ENCODE assay signal across 8 cellular contexts in the genomic region with DNA sequence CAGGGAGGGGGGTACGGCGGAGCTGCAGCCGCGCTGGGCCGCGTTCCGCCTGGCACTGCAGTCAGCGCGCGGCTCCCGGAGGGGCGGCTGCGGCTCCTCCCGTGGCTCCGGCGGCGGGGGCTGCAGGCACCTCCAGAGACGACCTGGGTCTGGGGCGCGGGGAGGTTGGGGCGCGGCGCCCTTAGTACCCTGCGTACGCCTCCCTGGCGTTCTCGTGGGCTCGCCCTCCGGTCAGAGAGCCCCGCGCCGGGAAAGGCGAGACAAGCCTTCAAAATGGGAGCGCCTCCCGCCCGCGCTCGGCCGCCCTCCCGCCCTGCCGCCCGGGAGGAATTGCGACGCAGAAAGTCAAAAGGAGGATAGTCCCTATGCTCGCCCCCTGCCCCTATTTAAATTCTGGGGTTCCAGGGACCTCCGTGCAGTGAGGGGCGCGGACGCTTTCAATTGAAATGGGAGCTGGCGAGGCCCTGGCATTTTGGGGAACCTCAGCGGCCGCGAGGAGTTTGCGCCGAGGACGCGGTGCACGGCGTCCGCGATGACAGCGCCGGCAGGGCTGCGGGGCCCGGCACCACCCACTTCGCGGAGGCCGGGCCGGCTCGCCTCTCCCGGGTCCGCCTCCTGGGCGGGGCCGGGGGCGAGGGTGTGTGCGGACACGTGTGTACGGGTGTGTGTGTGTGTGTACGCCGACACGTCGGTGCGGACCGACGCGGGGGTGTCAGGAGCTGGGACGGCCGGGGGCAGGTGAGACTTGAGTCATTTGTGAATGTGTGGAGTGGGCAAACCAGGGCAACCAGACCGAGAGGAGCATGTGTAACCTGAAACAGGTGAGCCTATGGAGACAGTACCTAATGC. TPM values are rescaled to one million over a fixed set of nuclear protein-coding genes. Genes with fewer than 3 reads are reported as not detected.
DNase-seq lines count a peak whose midpoint lies in the region; ATAC-seq and TF ChIP-seq lines count a peak whose summit lies in the region.

No MANE protein-coding gene starts in this region.

- no peaks in the 10 kb centered on the region for H3K27me3 ChIP-seq in left lung

- H3K36me3 Mint-ChIP-seq in activated CD4-positive, alpha-beta T cell treated with anti-CD3 and anti-CD28 coated beads, Interleukin-2, amount 10 ng/mL, durations not matched to agents 24 days and 14 days (ENCODE audit: low read depth), result peaks cover 18% of the 10 kb centered on the region

- peaks cover 35% of the 10 kb centered on the region for H3K4me1 Mint-ChIP-seq in activated CD4-positive, alpha-beta T cell treated with anti-CD3 and anti-CD28 coated beads, Interleukin-2, amount 10 ng/mL, durations not matched to agents 24 days and 14 days

- H3K4me3 ChIP-seq in coronary artery (peak overlapping the region; percentile 87), left lung (peak overlapping the region; percentile 96)

- no peaks in the 10 kb centered on the region for H3K9me3 Mint-ChIP-seq in activated CD4-positive, alpha-beta T cell treated with anti-CD3 and anti-CD28 coated beads, Interleukin-2, amount 10 ng/mL, durations not matched to agents 24 days and 14 days

- peak overlapping the region; percentile 85 for H3K27ac Mint-ChIP-seq in activated CD4-positive, alpha-beta T cell treated with anti-CD3 and anti-CD28 coated beads, Interleukin-2, amount 10 ng/mL, durations not matched to agents 24 days and 14 days

- TF ChIP-seq CTCF in coronary artery (IDR thresholded peaks at IDR 0.05) (no peak), left lung (IDR thresholded peaks at IDR 0.05) (no peak)

- H3K27me3 Mint-ChIP-seq in activated CD4-positive, alpha-beta T cell treated with anti-CD3 and anti-CD28 coated beads, Interleukin-2, amount 10 ng/mL, durations not matched to agents 24 days and 14 days, result peaks cover 14% of the 10 kb centered on the region

- intact Hi-C loops in activated CD4-positive, alpha-beta T cell treated with anti-CD3 and anti-CD28 coated beads, Interleukin-2, amount 10 ng/mL, durations not matched to agents 24 days and 14 days (cut with micrococcal nuclease), result loop anchor here (1.0 to 10.0 kb wide), 10 partner anchors 20 to 588 kb away; a partner anchor contains a TSS
- intact Hi-C loops in left lung (cut with DNase I), result no loop called here

- peak; percentile 47 for DNase-seq in SIG-M5 treated with dmso at 0.1 percent for 504 hours (lab: John Stamatoyannopoulos, UW; ENCODE audit: unreplicated experiment)
- no peak for DNase-seq in SIG-M5 (lab: John Stamatoyannopoulos, UW)
- peak; percentile 85 for DNase-seq in NCI-H2227 (lab: John Stamatoyannopoulos, UW; ENCODE audit: unreplicated experiment)
- peak; percentile 95 for DNase-seq in activated CD4-positive, alpha-beta T cell treated with anti-CD3 and anti-CD28 coated beads, Interleukin-2, amount 10 ng/mL, durations not matched to agents 24 days and 14 days
- DNase-seq in coronary artery (ENCODE audit: low spot score), result peak; percentile 84
- DNase-seq in left lung, result peak; percentile 87 to 98
- DNase-seq in stimulated activated CD4-positive, alpha-beta T cell treated with anti-CD3 and anti-CD28 coated beads, Interleukin-2, amount 100 ng/mL, for 48 hours, result peak; percentile 69 to 79

- no peaks in the 10 kb centered on the region for H3K9me3 ChIP-seq in left lung

- H3K27ac ChIP-seq in coronary artery (peak overlapping the region; percentile 91 to 92), left lung (peak overlapping the region; percentile 90 to 99)

- ATAC-seq in HG02885 (IDR thresholded peaks at IDR 0.05; ENCODE audit: poor library complexity, unreplicated experiment) (peak; percentile 86), left lung (peak; percentile 95)

- peaks cover 0 to 26% of the 10 kb centered on the region in 2 donors for H3K4me1 ChIP-seq in left lung

- peaks cover 0 to 20% of the 10 kb centered on the region in 2 donors for H3K36me3 ChIP-seq in left lung

- peak overlapping the region; percentile 90 for H3K4me3 Mint-ChIP-seq in activated CD4-positive, alpha-beta T cell treated with anti-CD3 and anti-CD28 coated beads, Interleukin-2, amount 10 ng/mL, durations not matched to agents 24 days and 14 days

RNA-seq across cellular contexts. Expression of a gene that starts 0.5 kb away (rescaled TPM):
- total RNA-seq in activated CD4-positive, alpha-beta T cell treated with anti-CD3 and anti-CD28 coated beads, Interleukin-2, amount 10 ng/mL, durations not matched to agents 24 days and 14 days, result 18.8 and 18.9 TPM in 2 replicates
- total RNA-seq in left lung, result 10 to 100 TPM; 31.9 to 43.8 TPM
